13 cellular contexts compared by ENCODE assay signal in the genomic region with DNA sequence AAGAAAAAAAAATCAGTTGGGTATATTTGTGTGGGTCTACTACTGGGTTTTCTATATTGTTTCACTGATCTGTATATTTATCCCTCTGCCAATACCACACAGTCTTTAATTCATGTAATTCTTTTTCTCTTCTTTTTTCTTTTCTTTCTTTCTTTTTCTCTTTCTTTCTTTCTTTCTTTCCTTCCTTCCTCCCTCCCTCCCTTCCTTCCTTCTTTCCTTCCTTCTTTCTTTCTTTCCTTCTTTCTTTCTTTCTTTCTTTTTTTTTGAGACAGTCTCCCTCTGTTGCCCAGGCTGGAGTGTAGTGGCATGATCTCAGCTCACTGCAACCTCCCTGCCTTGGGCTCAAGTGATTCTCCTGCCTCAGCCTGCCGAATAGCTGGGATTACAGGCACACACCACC. TPM values are rescaled to one million over a fixed set of nuclear protein-coding genes. Genes with fewer than 3 reads are reported as not detected.
"Had no signal": no experiment of that assay in that cellular context is flagged by ENCODE, and none has a peak within 500 bp of the region (broad histone marks: within the 10 kb centered on the region; RNA-seq: fewer than 3 reads in every experiment).

No MANE protein-coding gene starts in this region.

RNA-seq across cellular contexts. Expression of gene HJV, which starts 5.1 kb away (rescaled TPM):
- total RNA-seq: activated B cell treated with CpG ODN at 0.5 μM for 24 hours; activated CD4-positive, alpha-beta memory T cell treated with anti-CD3 and anti-CD28 coated beads for 36 hours; activated CD4-positive, alpha-beta memory T cell treated with anti-CD3 and anti-CD28 coated beads, Interleukin-2, amount 10 ng/mL, durations not matched to agents 7 days and 5 days; activated CD4-positive, alpha-beta T cell treated with anti-CD3 and anti-CD28 coated beads for 36 hours; activated CD4-positive, alpha-beta T cell treated with anti-CD3 and anti-CD28 coated beads, Interleukin-2, amount 10 ng/mL, durations not matched to agents 7 days and 5 days; activated CD8-positive, alpha-beta memory T cell treated with anti-CD3 and anti-CD28 coated beads for 36 hours; activated CD8-positive, alpha-beta memory T cell treated with anti-CD3 and anti-CD28 coated beads, Interleukin-2, amount 10 ng/mL, durations not matched to agents 7 days and 5 days; activated CD8-positive, alpha-beta T cell treated with anti-CD3 and anti-CD28 coated beads for 36 hours; activated CD8-positive, alpha-beta T cell treated with anti-CD3 and anti-CD28 coated beads, Interleukin-2, amount 10 ng/mL, durations not matched to agents 7 days and 5 days; T-cell; T-helper 1 cell treated with Interleukin-12 subunit alpha and Interleukin-12 subunit beta and Interleukin-4 antibody, amounts not matched to agents 30 ng/mL and 1 ng/mL, for 36 hours; T-helper 17 cell; T-helper 2 cell treated with Interferon-gamma antibody and Interleukin-4, amounts not matched to agents 100 ng/mL and 5 ng/mL, for 36 hours had no signal
